In genomic region chr17:7356072-7356549, GRCh38 we compare ENCODE assay signal across 8 cellular contexts. TPM values are rescaled to one million over a fixed set of nuclear protein-coding genes. Genes with fewer than 3 reads are reported as not detected.
DNase-seq lines count a peak whose midpoint lies in the region; ATAC-seq and TF ChIP-seq lines count a peak whose summit lies in the region.

No MANE protein-coding gene starts in this region.

- H3K4me1 ChIP-seq in right lobe of liver: peaks cover 0 to 12% (median 6%) of the 10 kb centered on the region in 4 donors

- TF ChIP-seq POLR2A in right lobe of liver (IDR thresholded peaks at IDR 0.05): no peak

- no peak overlapping the region for H3K27ac ChIP-seq in right lobe of liver

- no peaks in the 10 kb centered on the region for H3K36me3 ChIP-seq in right lobe of liver

- intact Hi-C loops in right lobe of liver (cut with DNase I): loop anchor here in 1 of 2 donors (5.0 to 10.0 kb wide), 2 partner anchors 81 to 159 kb away; partner anchors contain the start of genes FGF11 and TMEM102

- peak; percentile 85 to 94 (median 90) for TF ChIP-seq CTCF in right lobe of liver (IDR thresholded peaks at IDR 0.05)

- ATAC-seq in right lobe of liver (peak; percentile 47 to 67 (median 62)), HG03439 (IDR thresholded peaks at IDR 0.05; ENCODE audit: unreplicated experiment) (no peak)

- peak; percentile 70 for DNase-seq in AG08395 (ENCODE audit: low spot score)
- DNase-seq in GM19238 (ENCODE audit: insufficient read length, low spot score): peak; percentile 86
- peak; percentile 61 for DNase-seq in NCI-H510A treated with DMSO at 0.1 percent for 48 hours (lab: John Stamatoyannopoulos, UW)
- DNase-seq in activated CD4-positive, alpha-beta T cell treated with anti-CD3 and anti-CD28 coated beads, Interleukin-2, amount 50 U/mL, for 1 hour: peak; percentile 84
- DNase-seq in dermis blood vessel endothelial cell: peak; percentile 86
- peak; percentile 84 to 87 (median 86) for DNase-seq in right lobe of liver
- peak; percentile 67 to 77 (median 73) for DNase-seq in stimulated activated CD4-positive, alpha-beta T cell treated with anti-CD3 and anti-CD28 coated beads, TNF-alpha, amount 100 ng/mL, for 1 hour (ENCODE audit: low read depth in 3 of 3, low spot score in 1 of 3)

- H3K9me3 ChIP-seq in right lobe of liver: no peaks in the 10 kb centered on the region

- no peak overlapping the region for H3K4me3 ChIP-seq in right lobe of liver

- WGBS in right lobe of liver (ENCODE audit: insufficient coverage, low coverage, low lambda C conversion rate, missing lambda C conversion rate): 13% methylated on average over 4 of the region's 12 CpGs

- no peaks in the 10 kb centered on the region for H3K27me3 ChIP-seq in right lobe of liver

RNA-seq across cellular contexts. Expression of gene TMEM95, which starts 1.2 kb away (rescaled TPM):
- total RNA-seq in dermis blood vessel endothelial cell (not detected in 2 replicates), right lobe of liver (not detected)

RNA-seq across cellular contexts. Expression of gene KCTD11, which starts 4.1 kb away (rescaled TPM):
- total RNA-seq in dermis blood vessel endothelial cell (2.6 and 3.2 TPM in 2 replicates), right lobe of liver (1 to 10 TPM; 2.2 to 4.4 (median 2.9) TPM)

RNA-seq across cellular contexts. Expression of gene ACAP1, which starts 19.8 kb away (rescaled TPM):
- total RNA-seq in dermis blood vessel endothelial cell (not detected in 2 replicates), right lobe of liver (1 to 10 TPM; 1.6 to 6.8 (median 2.7) TPM)

RNA-seq across cellular contexts. Expression of gene TNK1, which starts 24.8 kb away (rescaled TPM):
- total RNA-seq in dermis blood vessel endothelial cell (2.2 and 3.6 TPM in 2 replicates), right lobe of liver (1 to 10 TPM; 2.9 to 5.1 (median 4.0) TPM)

RNA-seq across cellular contexts. Expression of gene NEURL4, which starts 27.0 kb away (rescaled TPM):
- total RNA-seq in dermis blood vessel endothelial cell: 17.3 and 23.3 TPM in 2 replicates
- total RNA-seq in right lobe of liver: 10 to 100 TPM in 4 of 6 experiments, 1 to 10 TPM in 2; 4.2 to 22.1 (median 10.8) TPM
